34 cellular contexts compared by ENCODE assay signal in the genomic region with DNA sequence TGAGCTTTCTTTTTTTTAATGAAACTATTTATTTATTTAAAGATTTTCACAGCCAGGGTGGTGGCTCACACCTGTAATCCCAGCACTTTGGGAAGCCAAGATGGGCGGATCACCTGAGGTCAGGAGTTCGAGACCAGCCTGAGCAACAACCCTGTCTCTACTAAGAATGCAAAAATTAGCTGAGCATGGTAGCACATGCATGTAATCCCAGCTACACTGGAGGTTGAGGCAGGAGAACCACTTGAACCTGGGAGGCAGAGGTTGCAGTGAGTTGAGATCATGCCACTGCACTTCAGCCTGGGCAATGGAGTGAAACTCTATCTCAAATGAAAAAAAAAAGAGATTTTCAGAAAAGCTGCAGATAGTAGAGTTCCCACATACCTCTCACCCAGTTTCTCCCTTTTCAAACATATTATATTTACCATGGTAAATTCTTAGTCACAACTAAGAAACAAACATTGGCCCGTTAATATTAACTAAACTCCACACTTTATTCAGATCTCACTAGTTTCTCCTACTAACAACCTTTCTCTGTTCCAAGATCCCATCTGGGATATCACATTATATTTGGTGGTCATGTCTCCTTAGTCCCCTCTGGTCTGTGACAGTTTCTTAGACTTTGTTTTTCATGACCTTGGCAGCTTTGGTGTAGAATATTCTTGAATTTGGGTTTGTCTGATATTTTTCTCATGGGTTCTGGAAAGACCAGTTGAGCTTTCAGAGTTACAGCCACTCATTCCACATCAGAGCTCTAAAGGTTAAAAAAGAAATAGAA. TPM values are rescaled to one million over a fixed set of nuclear protein-coding genes. Genes with fewer than 3 reads are reported as not detected.
"Had no signal": no experiment of that assay in that cellular context is flagged by ENCODE, and none has a peak within 500 bp of the region (broad histone marks: within the 10 kb centered on the region; RNA-seq: fewer than 3 reads in every experiment).

No MANE protein-coding gene starts in this region.

- DNase-seq: cortex of kidney; effector memory CD8-positive, alpha-beta T cell; foreskin fibroblast; gastrocnemius medialis; head of caudate nucleus; left cardiac atrium; left ventricle myocardium inferior; lower lobe of right lung; natural killer cell; pancreas; stimulated activated CD4-positive, alpha-beta T cell treated with anti-CD3 and anti-CD28 coated beads, Interleukin-12 subunit alpha, Interleukin-12 subunit beta, amount 100 ng/mL, for 4 hours; stimulated activated CD4-positive, alpha-beta T cell treated with anti-CD3 and anti-CD28 coated beads, Interleukin-1b, Interleukin-23, amount 100 ng/mL, for 48 hours; stimulated activated CD4-positive, alpha-beta T cell treated with anti-CD3 and anti-CD28 coated beads, Interleukin-4, amount 100 ng/mL, for 1 hour; stimulated activated CD8-positive, alpha-beta memory T cell treated with anti-CD3 and anti-CD28 coated beads, Interleukin-4, amount 100 ng/mL, for 48 hours; stimulated activated naive CD4-positive, alpha-beta T cell treated with Interleukin-2 at 50 U/mL for 16 hours; stomach; thyroid gland; trophoblast cell had no signal

- H3K4me1 ChIP-seq: gastrocnemius medialis, left ventricle myocardium inferior, lower lobe of right lung, pancreas, stomach, thyroid gland, vagina had no signal

- H3K9me3 ChIP-seq: gastrocnemius medialis, left ventricle myocardium inferior, lower lobe of right lung, neutrophil, pancreas, stomach, thyroid gland, vagina had no signal

- H3K27ac ChIP-seq: epithelial cell of prostate, gastrocnemius medialis, left ventricle myocardium inferior, lower lobe of right lung, neutrophil, stomach, thyroid gland, vagina had no signal

- H3K4me1 Mint-ChIP-seq: natural killer cell had no signal

- H3K27ac Mint-ChIP-seq: effector memory CD8-positive, alpha-beta T cell; natural killer cell had no signal

- H3K36me3 ChIP-seq: gastrocnemius medialis, left ventricle myocardium inferior, lower lobe of right lung, neutrophil, pancreas, stomach, thyroid gland, vagina had no signal

- H3K4me2 ChIP-seq: smooth muscle cell had no signal

- H3K4me3 Mint-ChIP-seq: effector memory CD8-positive, alpha-beta T cell; natural killer cell had no signal

- H3K27me3 ChIP-seq: gastrocnemius medialis, pancreas, thyroid gland, vagina had no signal

- H3K9me3 Mint-ChIP-seq: effector memory CD8-positive, alpha-beta T cell; natural killer cell had no signal

- ATAC-seq: effector memory CD8-positive, alpha-beta T cell; esophagus mucosa; gastrocnemius medialis; left cardiac atrium; natural killer cell; sciatic nerve had no signal

- H3K4me3 ChIP-seq: gastrocnemius medialis, left ventricle myocardium inferior, lower lobe of right lung, pancreas, smooth muscle cell, stomach, thyroid gland, vagina had no signal

- H3K36me3 Mint-ChIP-seq: natural killer cell had no signal

- FAIRE-seq: pancreas had no signal

RNA-seq across cellular contexts. Expression of a gene that starts 7.8 kb away (rescaled TPM):
- total RNA-seq: dermis microvascular lymphatic vessel endothelial cell, glomerular endothelial cell, kidney epithelial cell, left cardiac atrium, left ventricle myocardium inferior, lower lobe of right lung, mesenteric fat pad, myocyte, natural killer cell, smooth muscle cell, stomach, temporal lobe, thyroid gland, vagina had no signal
- polyA plus RNA-seq: neural cell, smooth muscle cell, stomach had no signal

RNA-seq across cellular contexts. Expression of a gene that starts 41.3 kb away (rescaled TPM):
- total RNA-seq: left cardiac atrium, left ventricle myocardium inferior, mesenteric fat pad, myocyte, natural killer cell, omental fat pad, posterior vena cava, subcutaneous adipose tissue had no signal
- polyA plus RNA-seq: neural cell had no signal

RNA-seq across cellular contexts. Expression of a gene that starts 58.5 kb away (rescaled TPM):
- total RNA-seq: dermis microvascular lymphatic vessel endothelial cell, gastrocnemius medialis, glomerular endothelial cell, kidney epithelial cell, left ventricle myocardium inferior, myocyte, natural killer cell, posterior vena cava, sciatic nerve, smooth muscle cell, stomach, thyroid gland, vagina had no signal
- polyA plus RNA-seq: neural cell, smooth muscle cell, stomach had no signal
